2 cellular contexts compared by ENCODE assay signal in the genomic region with DNA sequence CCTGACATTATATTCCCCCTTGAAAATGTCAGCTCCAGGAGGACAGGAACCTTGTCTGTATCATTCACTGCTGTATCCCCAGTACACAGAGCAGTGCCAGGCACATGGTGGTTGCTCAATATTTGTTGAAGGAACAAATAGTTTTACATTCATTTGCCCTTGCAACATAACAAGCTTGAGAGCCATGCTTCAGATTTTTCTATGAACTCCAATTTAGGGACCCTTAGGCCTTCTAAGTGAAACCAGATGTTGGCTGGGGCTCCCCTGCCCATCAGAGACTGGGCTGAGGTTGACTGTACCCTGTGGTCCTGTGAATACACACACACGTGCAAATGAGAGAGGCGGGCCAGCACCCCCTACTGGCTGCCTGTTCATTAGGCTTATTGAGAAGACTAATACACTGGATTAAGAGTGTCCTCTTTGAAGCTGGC.
TF ChIP-seq lines count a peak whose summit lies in the region.

No MANE protein-coding gene starts in this region.

TF ChIP-seq in HCT116, 20 proteins besides CTCF, POLR2A, EP300 and RAD21 (continued from another document):
- TF ChIP-seq, protein P1, sequence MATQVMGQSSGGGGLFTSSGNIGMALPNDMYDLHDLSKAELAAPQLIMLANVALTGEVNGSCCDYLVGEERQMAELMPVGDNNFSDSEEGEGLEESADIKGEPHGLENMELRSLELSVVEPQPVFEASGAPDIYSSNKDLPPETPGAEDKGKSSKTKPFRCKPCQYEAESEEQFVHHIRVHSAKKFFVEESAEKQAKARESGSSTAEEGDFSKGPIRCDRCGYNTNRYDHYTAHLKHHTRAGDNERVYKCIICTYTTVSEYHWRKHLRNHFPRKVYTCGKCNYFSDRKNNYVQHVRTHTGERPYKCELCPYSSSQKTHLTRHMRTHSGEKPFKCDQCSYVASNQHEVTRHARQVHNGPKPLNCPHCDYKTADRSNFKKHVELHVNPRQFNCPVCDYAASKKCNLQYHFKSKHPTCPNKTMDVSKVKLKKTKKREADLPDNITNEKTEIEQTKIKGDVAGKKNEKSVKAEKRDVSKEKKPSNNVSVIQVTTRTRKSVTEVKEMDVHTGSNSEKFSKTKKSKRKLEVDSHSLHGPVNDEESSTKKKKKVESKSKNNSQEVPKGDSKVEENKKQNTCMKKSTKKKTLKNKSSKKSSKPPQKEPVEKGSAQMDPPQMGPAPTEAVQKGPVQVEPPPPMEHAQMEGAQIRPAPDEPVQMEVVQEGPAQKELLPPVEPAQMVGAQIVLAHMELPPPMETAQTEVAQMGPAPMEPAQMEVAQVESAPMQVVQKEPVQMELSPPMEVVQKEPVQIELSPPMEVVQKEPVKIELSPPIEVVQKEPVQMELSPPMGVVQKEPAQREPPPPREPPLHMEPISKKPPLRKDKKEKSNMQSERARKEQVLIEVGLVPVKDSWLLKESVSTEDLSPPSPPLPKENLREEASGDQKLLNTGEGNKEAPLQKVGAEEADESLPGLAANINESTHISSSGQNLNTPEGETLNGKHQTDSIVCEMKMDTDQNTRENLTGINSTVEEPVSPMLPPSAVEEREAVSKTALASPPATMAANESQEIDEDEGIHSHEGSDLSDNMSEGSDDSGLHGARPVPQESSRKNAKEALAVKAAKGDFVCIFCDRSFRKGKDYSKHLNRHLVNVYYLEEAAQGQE (IDR thresholded peaks at IDR 0.05; ENCODE audit: low read depth), result no peak
- TF ChIP-seq POLR2AphosphoS5 (IDR thresholded peaks at IDR 0.05; ENCODE audit: low read depth, low read length) (no peak), EZH2phosphoT487 (IDR thresholded peaks at IDR 0.05; ENCODE audit: borderline replicate concordance) (no peak)
TF ChIP-seq in HCT116: peak in this region for 0.

TF ChIP-seq in SK-N-SH, 30 proteins besides CTCF, POLR2A, EP300 and RAD21 (continued from another document):
- TF ChIP-seq PBX3 (IDR thresholded peaks at IDR 0.05), result no peak
